Comparison of ENCODE assay signal across 28 cellular contexts in the genomic region with DNA sequence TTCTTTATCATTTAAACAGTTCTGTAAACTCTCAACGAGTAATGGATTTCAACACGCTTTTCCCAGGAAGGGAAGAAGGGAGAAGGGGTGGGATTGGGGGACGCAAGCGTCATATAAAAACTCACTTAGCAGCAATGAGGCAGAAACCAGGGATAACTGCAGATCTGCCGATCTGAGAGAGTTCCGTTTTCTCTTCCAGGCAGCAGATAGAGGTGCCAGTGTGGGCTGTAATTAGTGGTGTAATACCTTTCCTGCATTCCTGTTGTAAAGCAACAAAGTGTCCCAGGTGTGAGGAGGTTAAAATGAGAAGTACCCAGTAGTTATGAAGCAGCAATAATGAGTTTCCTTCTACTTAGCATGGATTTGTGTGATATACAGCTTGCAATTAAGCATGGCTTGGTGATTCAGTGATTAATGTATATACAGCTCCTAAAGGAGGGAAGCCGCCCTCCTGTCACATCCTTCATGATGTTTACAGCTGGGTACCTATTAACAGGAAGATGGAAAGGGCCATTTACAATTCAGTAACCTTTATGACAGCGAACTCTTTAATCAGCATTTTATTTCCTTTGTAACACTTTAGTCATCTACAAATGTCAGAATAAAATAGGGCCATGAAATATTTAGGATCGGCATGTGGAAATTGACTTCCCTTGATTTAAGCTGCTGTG.
"Had no signal": no experiment of that assay in that cellular context is flagged by ENCODE, and none has a peak within 500 bp of the region (broad histone marks: within the 10 kb centered on the region; RNA-seq: fewer than 3 reads in every experiment).

No MANE protein-coding gene starts in this region.

- H3K36me3 ChIP-seq: ascending aorta, Peyer's patch, SJCRH30 had no signal

- H3K4me3 ChIP-seq: ascending aorta, body of pancreas, Peyer's patch, SJCRH30 had no signal

- H3K4me1 ChIP-seq: ascending aorta, body of pancreas, Peyer's patch, SJCRH30 had no signal

- H3K27me3 ChIP-seq: ascending aorta, body of pancreas, Peyer's patch, SJCRH30 had no signal

- ATAC-seq: activated CD4-positive, CD25-positive, alpha-beta regulatory T cell treated with anti-CD3 and anti-CD28 coated beads, Interleukin-2, amount 50 U/mL, for 24 hours; activated CD8-positive, alpha-beta T cell treated with anti-CD3 and anti-CD28 coated beads for 36 hours; activated naive CD4-positive, alpha-beta T cell treated with anti-CD3 and anti-CD28 coated beads, Interleukin-2, amount 50 U/mL, for 72 hours; activated naive CD8-positive, alpha-beta T cell treated with anti-CD3 and anti-CD28 coated beads, Interleukin-2, amount 50 U/mL, for 24 hours; body of pancreas had no signal

- DNase-seq: activated CD4-positive, alpha-beta T cell treated with anti-CD3 and anti-CD28 coated beads for 4 hours; activated CD8-positive, alpha-beta memory T cell treated with anti-CD3 and anti-CD28 coated beads, Interleukin-2, amount 50 U/mL, for 4 hours; activated CD8-positive, alpha-beta T cell treated with anti-CD3 and anti-CD28 coated beads for 36 hours; activated effector memory CD4-positive, alpha-beta T cell treated with anti-CD3 and anti-CD28 coated beads, Interleukin-2, amount 50 U/mL, for 16 hours; activated naive CD4-positive, alpha-beta T cell treated with Interleukin-2 at 50 U/mL for 16 hours; activated naive CD8-positive, alpha-beta T cell treated with anti-CD3 and anti-CD28 coated beads, Interleukin-2, amount 50 U/mL, for 24 hours; amniotic stem cell; body of pancreas; central memory CD4-positive, alpha-beta T cell; Karpas-422; MM.1S; NCI-H1105; NCI-H146; NCI-H187 treated with DMSO at 0.1 percent for 48 hours; NCI-H2081 treated with DMSO at 0.1 percent for 48 hours; NCI-H226; NCI-H510A; NCI-H774; NK-92 treated with Interleukin-12 subunit alpha and Interleukin-12 subunit beta, amount 100 ng/mL, for 24 hours; OCI-M1; Peyer's patch; Right ventricle myocardium superior; SJCRH30; SK-N-SH had no signal

- H3K9ac ChIP-seq: SK-N-SH had no signal

- H3K9me2 ChIP-seq: SK-N-SH had no signal

- H3K27ac ChIP-seq: ascending aorta, body of pancreas, Peyer's patch, RWPE1, SJCRH30 had no signal

- H3K9me3 ChIP-seq: ascending aorta, body of pancreas, Peyer's patch, SJCRH30, SK-N-SH had no signal

- H3K4me2 ChIP-seq: SK-N-SH had no signal
